22 cellular contexts compared by ENCODE assay signal in genomic region chr3:169466990-169467389, GRCh38.
DNase-seq lines count a peak whose midpoint lies in the region; TF ChIP-seq lines count a peak whose summit lies in the region.
"Had no signal": no experiment of that assay in that cellular context is flagged by ENCODE, and none has a peak within 500 bp of the region (broad histone marks: within the 10 kb centered on the region; RNA-seq: fewer than 3 reads in every experiment).

No MANE protein-coding gene starts in this region.

- H3K36me3 Mint-ChIP-seq in progenitor cell of endocrine pancreas (ENCODE audit: insufficient read depth) (peaks cover 3% of the 10 kb centered on the region), MCF 10A (ENCODE audit: insufficient read depth, unreplicated experiment) (no peaks in the 10 kb centered on the region)
- H3K36me3 Mint-ChIP-seq: CD14-positive monocyte; CD4-positive, alpha-beta memory T cell; CD4-positive, CD25-positive, alpha-beta regulatory T cell; CD8-positive, alpha-beta memory T cell had no signal

- no peak overlapping the region for H3K27ac ChIP-seq in HEK293 (ENCODE audit: extremely low read depth, low read depth, low read length)
- H3K27ac ChIP-seq: BLaER1 had no signal

- peaks cover 37% of the 10 kb centered on the region for H3K4me1 Mint-ChIP-seq in progenitor cell of endocrine pancreas (ENCODE audit: low read depth)
- peaks cover 4% of the 10 kb centered on the region for H3K4me1 Mint-ChIP-seq in MCF 10A (ENCODE audit: insufficient read depth, unreplicated experiment)
- H3K4me1 Mint-ChIP-seq: CD14-positive monocyte; CD4-positive, alpha-beta memory T cell; CD4-positive, CD25-positive, alpha-beta regulatory T cell; CD8-positive, alpha-beta memory T cell had no signal

- no peak overlapping the region for H3K4me3 Mint-ChIP-seq in progenitor cell of endocrine pancreas (ENCODE audit: low read depth)
- no peak overlapping the region for H3K4me3 Mint-ChIP-seq in MCF 10A (ENCODE audit: unreplicated experiment)
- H3K4me3 Mint-ChIP-seq: CD14-positive monocyte; CD4-positive, alpha-beta memory T cell; CD4-positive, CD25-positive, alpha-beta regulatory T cell; CD8-positive, alpha-beta memory T cell had no signal

- intact Hi-C loops in MCF 10A (cut with micrococcal nuclease), result no loop called here

- CTCF ChIA-PET in HEK293 (lab: Yijun Ruan, JAX), result no interaction called here
- CTCF ChIA-PET in MCF 10A (lab: Yijun Ruan, JAX), result interaction anchor here (0.7 to 0.9 kb wide), 2 partner anchors 17 to 1354 kb away, joined by 4 to 5 read pairs; no protein-coding TSS in a partner anchor

- no peaks in the 10 kb centered on the region for H3K9me3 ChIP-seq in HEK293 (ENCODE audit: control insufficient read depth, insufficient read depth, low read depth, low read length)
- H3K9me3 ChIP-seq: BE2C, BLaER1 had no signal

- no TSS peak for BruUV-seq in MCF 10A (replicated peaks; lab: Mats Ljungman, UMichigan)

- H3K27me3 Mint-ChIP-seq in progenitor cell of endocrine pancreas (no peaks in the 10 kb centered on the region), MCF 10A (ENCODE audit: insufficient read depth, unreplicated experiment) (no peaks in the 10 kb centered on the region)

- no peaks in the 10 kb centered on the region for H3K36me3 ChIP-seq in HEK293 (ENCODE audit: control insufficient read depth in 2 of 2, insufficient read depth in 1 of 2, low read length in 2 of 2)
- H3K36me3 ChIP-seq: BE2C, BLaER1 had no signal

- DNase-seq in LNCaP clone FGC (ENCODE audit: low read depth) (peak; percentile 3), progenitor cell of endocrine pancreas (ENCODE audit: low spot score, unreplicated experiment) (no peak), GM10266 (ENCODE audit: extremely low spot score) (no peak), MCF 10A (ENCODE audit: unreplicated experiment) (no peak)
- DNase-seq: 8988T; ACHN; BE2C; C1 segment of cervical spinal cord; CD4-positive, alpha-beta memory T cell; CD4-positive, CD25-positive, alpha-beta regulatory T cell; CD8-positive, alpha-beta memory T cell; COR-L47; DMS 273 treated with DMSO at 0.1 percent for 48 hours; DMS153; DMS53; DMS79; DND-41; EL; GDM1 had no signal

- H3K4me3 ChIP-seq in HEK293 (ENCODE audit: low read depth, low read length) (no peak overlapping the region), LNCaP clone FGC (ENCODE audit: low read depth, low read length) (no peak overlapping the region)
- H3K4me3 ChIP-seq: BLaER1 had no signal

- peak overlapping the region; percentile 29 for H3K27ac Mint-ChIP-seq in progenitor cell of endocrine pancreas
- H3K27ac Mint-ChIP-seq in MCF 10A (ENCODE audit: low read depth, unreplicated experiment), result no peak overlapping the region
- H3K27ac Mint-ChIP-seq: CD14-positive monocyte; CD4-positive, alpha-beta memory T cell; CD4-positive, CD25-positive, alpha-beta regulatory T cell; CD8-positive, alpha-beta memory T cell had no signal

- POLR2A ChIA-PET in HEK293 (lab: Yijun Ruan, JAX), result interaction anchor here (0.6 kb wide), 1 partner anchor 590 kb away, joined by 5 read pairs; no protein-coding TSS in a partner anchor
- POLR2A ChIA-PET in MCF 10A (lab: Yijun Ruan, JAX), result interaction anchor here (0.7 kb wide), 1 partner anchor 259 kb away, joined by 3 read pairs; no protein-coding TSS in a partner anchor

- H3K4me1 ChIP-seq in HEK293 (ENCODE audit: control insufficient read depth, insufficient read depth, low read length), result peaks cover 11% of the 10 kb centered on the region; the same call in 1 of the 2 replicates
- H3K4me1 ChIP-seq: BE2C, BLaER1 had no signal

- H3K9me3 Mint-ChIP-seq in progenitor cell of endocrine pancreas (ENCODE audit: low read depth), result peaks cover 3% of the 10 kb centered on the region
- no peaks in the 10 kb centered on the region for H3K9me3 Mint-ChIP-seq in MCF 10A (ENCODE audit: unreplicated experiment)
- H3K9me3 Mint-ChIP-seq: CD8-positive, alpha-beta memory T cell had no signal

- no peak for TF ChIP-seq CTCF in HEK293 (tag by site-specific recombination; IDR thresholded peaks at IDR 0.05)
- TF ChIP-seq CTCF in LNCaP clone FGC (IDR thresholded peaks at IDR 0.05; ENCODE audit: control insufficient read depth, extremely low read depth, insufficient read depth), result no peak
- TF ChIP-seq CTCF in progenitor cell of endocrine pancreas (IDR thresholded peaks at IDR 0.05; ENCODE audit: unreplicated experiment), result no peak
- no peak for TF ChIP-seq CTCF in GM10266 (IDR thresholded peaks at IDR 0.05; ENCODE audit: control insufficient read depth, insufficient read depth, low read depth, missing control alignments)
- TF ChIP-seq CTCF in MCF 10A (IDR thresholded peaks at IDR 0.05; ENCODE audit: unreplicated experiment), result no peak

TF ChIP-seq in HEK293, 187 proteins besides CTCF, POLR2A, EP300 and RAD21 (continues in another document):
- TF ChIP-seq TCF7L2 (IDR thresholded peaks at IDR 0.05; ENCODE audit: borderline replicate concordance, low read depth, low read length) (no peak), ZNF791 (tag by site-specific recombination; IDR thresholded peaks at IDR 0.05) (no peak), ZNF354C (tag by site-specific recombination; IDR thresholded peaks at IDR 0.05; ENCODE audit: borderline replicate concordance, low read depth) (no peak), ZNF530 (tag by site-specific recombination; IDR thresholded peaks at IDR 0.05; ENCODE audit: low read depth) (no peak), MZF1 (tag by site-specific recombination; IDR thresholded peaks at IDR 0.05; ENCODE audit: borderline replicate concordance) (no peak), YY2 (tag by site-specific recombination; IDR thresholded peaks at IDR 0.05) (no peak), SCRT1 (tag by site-specific recombination; IDR thresholded peaks at IDR 0.05; ENCODE audit: borderline replicate concordance) (no peak), IKZF3 (tag by site-specific recombination; IDR thresholded peaks at IDR 0.05) (peak; percentile 68), ZNF571 (tag by site-specific recombination; IDR thresholded peaks at IDR 0.05) (no peak), SP3 (tag by site-specific recombination; IDR thresholded peaks at IDR 0.05) (no peak), ZNF423 (tag by site-specific recombination; IDR thresholded peaks at IDR 0.05) (no peak), ZNF362 (tag by site-specific recombination; IDR thresholded peaks at IDR 0.05) (no peak), ZFP41 (tag by site-specific recombination; IDR thresholded peaks at IDR 0.05; ENCODE audit: borderline replicate concordance) (no peak), HOXD13 (CRISPR knock-in tag; IDR thresholded peaks at IDR 0.05; ENCODE audit: borderline replicate concordance) (no peak), ZNF660 (tag by site-specific recombination; IDR thresholded peaks at IDR 0.05) (no peak), ZNF48 (tag by site-specific recombination; IDR thresholded peaks at IDR 0.05) (no peak)
- TF ChIP-seq, protein P1, sequence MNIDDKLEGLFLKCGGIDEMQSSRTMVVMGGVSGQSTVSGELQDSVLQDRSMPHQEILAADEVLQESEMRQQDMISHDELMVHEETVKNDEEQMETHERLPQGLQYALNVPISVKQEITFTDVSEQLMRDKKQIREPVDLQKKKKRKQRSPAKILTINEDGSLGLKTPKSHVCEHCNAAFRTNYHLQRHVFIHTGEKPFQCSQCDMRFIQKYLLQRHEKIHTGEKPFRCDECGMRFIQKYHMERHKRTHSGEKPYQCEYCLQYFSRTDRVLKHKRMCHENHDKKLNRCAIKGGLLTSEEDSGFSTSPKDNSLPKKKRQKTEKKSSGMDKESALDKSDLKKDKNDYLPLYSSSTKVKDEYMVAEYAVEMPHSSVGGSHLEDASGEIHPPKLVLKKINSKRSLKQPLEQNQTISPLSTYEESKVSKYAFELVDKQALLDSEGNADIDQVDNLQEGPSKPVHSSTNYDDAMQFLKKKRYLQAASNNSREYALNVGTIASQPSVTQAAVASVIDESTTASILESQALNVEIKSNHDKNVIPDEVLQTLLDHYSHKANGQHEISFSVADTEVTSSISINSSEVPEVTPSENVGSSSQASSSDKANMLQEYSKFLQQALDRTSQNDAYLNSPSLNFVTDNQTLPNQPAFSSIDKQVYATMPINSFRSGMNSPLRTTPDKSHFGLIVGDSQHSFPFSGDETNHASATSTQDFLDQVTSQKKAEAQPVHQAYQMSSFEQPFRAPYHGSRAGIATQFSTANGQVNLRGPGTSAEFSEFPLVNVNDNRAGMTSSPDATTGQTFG (tag by site-specific recombination; IDR thresholded peaks at IDR 0.05; ENCODE audit: borderline replicate concordance), result no peak
- TF ChIP-seq, protein P2, sequence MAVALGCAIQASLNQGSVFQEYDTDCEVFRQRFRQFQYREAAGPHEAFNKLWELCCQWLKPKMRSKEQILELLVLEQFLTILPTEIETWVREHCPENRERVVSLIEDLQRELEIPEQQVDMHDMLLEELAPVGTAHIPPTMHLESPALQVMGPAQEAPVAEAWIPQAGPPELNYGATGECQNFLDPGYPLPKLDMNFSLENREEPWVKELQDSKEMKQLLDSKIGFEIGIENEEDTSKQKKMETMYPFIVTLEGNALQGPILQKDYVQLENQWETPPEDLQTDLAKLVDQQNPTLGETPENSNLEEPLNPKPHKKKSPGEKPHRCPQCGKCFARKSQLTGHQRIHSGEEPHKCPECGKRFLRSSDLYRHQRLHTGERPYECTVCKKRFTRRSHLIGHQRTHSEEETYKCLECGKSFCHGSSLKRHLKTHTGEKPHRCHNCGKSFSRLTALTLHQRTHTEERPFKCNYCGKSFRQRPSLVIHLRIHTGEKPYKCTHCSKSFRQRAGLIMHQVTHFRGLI (tag by site-specific recombination; IDR thresholded peaks at IDR 0.05), result no peak
- TF ChIP-seq, protein P3, sequence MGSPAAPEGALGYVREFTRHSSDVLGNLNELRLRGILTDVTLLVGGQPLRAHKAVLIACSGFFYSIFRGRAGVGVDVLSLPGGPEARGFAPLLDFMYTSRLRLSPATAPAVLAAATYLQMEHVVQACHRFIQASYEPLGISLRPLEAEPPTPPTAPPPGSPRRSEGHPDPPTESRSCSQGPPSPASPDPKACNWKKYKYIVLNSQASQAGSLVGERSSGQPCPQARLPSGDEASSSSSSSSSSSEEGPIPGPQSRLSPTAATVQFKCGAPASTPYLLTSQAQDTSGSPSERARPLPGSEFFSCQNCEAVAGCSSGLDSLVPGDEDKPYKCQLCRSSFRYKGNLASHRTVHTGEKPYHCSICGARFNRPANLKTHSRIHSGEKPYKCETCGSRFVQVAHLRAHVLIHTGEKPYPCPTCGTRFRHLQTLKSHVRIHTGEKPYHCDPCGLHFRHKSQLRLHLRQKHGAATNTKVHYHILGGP (tag by site-specific recombination; IDR thresholded peaks at IDR 0.05), result no peak
